1 cellular context compared by ENCODE assay signal in the genomic region with DNA sequence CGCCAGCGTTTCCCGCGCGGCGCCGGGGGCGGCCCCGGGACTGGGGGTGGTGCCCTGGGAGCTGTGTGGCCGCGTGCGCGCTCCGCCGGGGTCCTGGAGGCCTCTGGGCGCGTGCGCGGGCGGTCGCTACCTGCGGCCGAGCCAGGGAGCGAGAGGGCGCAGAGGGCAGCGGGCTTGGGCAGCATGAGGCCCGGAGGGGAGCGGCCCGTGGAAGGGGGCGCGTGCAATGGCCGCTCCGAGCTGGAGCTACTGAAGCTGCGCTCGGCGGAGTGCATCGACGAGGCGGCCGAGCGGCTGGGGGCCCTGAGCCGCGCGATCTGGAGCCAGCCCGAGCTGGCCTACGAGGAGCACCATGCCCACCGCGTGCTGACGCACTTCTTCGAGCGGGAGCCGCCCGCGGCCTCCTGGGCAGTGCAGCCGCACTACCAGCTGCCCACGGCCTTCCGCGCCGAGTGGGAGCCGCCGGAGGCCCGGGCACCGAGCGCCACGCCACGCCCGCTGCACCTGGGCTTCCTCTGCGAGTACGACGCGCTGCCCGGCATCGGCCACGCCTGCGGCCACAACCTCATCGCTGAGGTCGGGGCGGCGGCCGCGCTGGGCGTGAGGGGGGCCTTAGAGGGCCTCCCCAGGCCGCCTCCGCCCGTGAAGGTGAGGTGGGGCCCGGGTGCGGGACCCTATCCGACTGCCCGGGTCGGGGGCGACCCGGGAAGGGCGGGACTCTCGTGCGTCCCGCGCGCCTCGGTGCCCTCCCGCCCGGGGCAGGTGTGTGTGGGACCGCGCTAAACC.
TF ChIP-seq lines count a peak whose summit lies in the region.

A gene with protein sequence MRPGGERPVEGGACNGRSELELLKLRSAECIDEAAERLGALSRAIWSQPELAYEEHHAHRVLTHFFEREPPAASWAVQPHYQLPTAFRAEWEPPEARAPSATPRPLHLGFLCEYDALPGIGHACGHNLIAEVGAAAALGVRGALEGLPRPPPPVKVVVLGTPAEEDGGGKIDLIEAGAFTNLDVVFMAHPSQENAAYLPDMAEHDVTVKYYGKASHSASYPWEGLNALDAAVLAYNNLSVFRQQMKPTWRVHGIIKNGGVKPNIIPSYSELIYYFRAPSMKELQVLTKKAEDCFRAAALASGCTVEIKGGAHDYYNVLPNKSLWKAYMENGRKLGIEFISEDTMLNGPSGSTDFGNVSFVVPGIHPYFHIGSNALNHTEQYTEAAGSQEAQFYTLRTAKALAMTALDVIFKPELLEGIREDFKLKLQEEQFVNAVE (plus strand): TSS at position 94 of the 786 bp plus-strand sequence. CDS start 90 bp downstream, at position 184.

TF ChIP-seq in HepG2, 621 proteins besides CTCF, POLR2A, EP300 and RAD21 (continued from another document and continues in another):
- TF ChIP-seq, protein P1, sequence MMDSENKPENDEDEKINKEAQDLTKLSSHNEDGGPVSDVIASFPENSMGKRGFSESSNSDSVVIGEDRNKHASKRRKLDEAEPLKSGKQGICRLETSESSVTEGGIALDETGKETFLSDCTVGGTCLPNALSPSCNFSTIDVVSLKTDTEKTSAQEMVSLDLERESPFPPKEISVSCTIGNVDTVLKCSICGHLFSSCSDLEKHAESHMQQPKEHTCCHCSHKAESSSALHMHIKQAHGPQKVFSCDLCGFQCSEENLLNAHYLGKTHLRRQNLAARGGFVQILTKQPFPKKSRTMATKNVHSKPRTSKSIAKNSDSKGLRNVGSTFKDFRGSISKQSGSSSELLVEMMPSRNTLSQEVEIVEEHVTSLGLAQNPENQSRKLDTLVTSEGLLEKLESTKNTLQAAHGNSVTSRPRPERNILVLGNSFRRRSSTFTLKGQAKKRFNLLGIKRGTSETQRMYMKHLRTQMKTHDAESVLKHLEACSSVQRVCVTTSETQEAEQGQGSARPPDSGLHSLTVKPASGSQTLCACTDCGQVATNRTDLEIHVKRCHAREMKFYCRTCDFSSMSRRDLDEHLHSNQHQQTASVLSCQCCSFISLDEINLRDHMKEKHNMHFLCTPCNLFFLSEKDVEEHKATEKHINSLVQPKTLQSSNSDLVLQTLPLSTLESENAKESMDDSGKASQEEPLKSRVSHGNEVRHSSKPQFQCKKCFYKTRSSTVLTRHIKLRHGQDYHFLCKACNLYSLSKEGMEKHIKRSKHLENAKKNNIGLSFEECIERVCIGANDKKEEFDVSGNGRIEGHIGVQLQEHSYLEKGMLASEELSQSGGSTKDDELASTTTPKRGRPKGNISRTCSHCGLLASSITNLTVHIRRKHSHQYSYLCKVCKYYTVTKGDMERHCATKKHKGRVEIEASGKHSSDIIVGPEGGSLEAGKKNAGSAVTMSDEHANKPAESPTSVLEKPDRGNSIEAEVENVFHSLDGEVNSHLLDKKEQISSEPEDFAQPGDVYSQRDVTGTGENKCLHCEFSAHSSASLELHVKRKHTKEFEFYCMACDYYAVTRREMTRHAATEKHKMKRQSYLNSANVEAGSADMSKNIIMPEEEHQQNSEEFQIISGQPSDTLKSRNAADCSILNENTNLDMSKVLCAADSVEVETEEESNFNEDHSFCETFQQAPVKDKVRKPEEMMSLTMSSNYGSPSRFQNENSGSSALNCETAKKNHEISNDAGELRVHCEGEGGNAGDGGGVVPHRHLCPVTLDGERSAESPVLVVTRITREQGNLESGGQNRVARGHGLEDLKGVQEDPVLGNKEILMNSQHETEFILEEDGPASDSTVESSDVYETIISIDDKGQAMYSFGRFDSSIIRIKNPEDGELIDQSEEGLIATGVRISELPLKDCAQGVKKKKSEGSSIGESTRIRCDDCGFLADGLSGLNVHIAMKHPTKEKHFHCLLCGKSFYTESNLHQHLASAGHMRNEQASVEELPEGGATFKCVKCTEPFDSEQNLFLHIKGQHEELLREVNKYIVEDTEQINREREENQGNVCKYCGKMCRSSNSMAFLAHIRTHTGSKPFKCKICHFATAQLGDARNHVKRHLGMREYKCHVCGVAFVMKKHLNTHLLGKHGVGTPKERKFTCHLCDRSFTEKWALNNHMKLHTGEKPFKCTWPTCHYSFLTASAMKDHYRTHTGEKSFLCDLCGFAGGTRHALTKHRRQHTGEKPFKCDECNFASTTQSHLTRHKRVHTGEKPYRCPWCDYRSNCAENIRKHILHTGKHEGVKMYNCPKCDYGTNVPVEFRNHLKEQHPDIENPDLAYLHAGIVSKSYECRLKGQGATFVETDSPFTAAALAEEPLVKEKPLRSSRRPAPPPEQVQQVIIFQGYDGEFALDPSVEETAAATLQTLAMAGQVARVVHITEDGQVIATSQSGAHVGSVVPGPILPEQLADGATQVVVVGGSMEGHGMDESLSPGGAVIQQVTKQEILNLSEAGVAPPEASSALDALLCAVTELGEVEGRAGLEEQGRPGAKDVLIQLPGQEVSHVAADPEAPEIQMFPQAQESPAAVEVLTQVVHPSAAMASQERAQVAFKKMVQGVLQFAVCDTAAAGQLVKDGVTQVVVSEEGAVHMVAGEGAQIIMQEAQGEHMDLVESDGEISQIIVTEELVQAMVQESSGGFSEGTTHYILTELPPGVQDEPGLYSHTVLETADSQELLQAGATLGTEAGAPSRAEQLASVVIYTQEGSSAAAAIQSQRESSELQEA (CRISPR knock-in tag; IDR thresholded peaks at IDR 0.05; ENCODE audit: not compliant biosample characterization), result peak; percentile 95
- no peak for TF ChIP-seq ZNF614 (CRISPR knock-in tag; IDR thresholded peaks at IDR 0.05; ENCODE audit: borderline replicate concordance)
- TF ChIP-seq LCORL (IDR thresholded peaks at IDR 0.05), result no peak
- TF ChIP-seq LCORL (CRISPR knock-in tag; IDR thresholded peaks at IDR 0.05), result peak; percentile 43; the same call in 1 of the 2 replicates
- peak; percentile 58; the same call in 1 of the 2 replicates for TF ChIP-seq ZNF333 (CRISPR knock-in tag; IDR thresholded peaks at IDR 0.05; ENCODE audit: borderline replicate concordance)
- TF ChIP-seq, protein P2, sequence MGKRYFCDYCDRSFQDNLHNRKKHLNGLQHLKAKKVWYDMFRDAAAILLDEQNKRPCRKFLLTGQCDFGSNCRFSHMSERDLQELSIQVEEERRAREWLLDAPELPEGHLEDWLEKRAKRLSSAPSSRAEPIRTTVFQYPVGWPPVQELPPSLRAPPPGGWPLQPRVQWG (CRISPR knock-in tag; IDR thresholded peaks at IDR 0.05; ENCODE audit: borderline replicate concordance, low read depth), result no peak
- TF ChIP-seq, protein P3, sequence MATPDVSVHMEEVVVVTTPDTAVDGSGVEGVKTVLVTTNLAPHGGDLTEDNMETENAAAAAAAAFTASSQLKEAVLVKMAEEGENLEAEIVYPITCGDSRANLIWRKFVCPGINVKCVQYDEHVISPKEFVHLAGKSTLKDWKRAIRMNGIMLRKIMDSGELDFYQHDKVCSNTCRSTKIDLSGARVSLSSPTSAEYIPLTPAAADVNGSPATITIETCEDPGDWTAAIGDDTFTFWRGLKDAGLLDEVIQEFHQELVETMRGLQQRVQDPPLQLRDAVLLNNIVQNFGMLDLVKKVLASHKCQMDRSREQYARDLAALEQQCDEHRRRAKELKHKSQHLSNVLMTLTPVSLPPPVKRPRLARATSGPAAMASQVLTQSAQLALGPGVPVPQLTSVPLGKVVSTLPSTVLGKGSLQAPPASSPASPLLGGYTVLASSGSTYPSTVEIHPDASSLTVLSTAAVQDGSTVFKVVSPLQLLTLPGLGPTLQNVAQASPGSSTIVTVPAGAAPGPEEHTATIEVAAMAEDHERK (CRISPR knock-in tag; IDR thresholded peaks at IDR 0.05; ENCODE audit: low read depth), result no peak
- no peak for TF ChIP-seq SOX6 (IDR thresholded peaks at IDR 0.05)
- TF ChIP-seq SOX6 (CRISPR knock-in tag; IDR thresholded peaks at IDR 0.05), result no peak; the same call in 1 of the 2 replicates
- TF ChIP-seq, protein P4, sequence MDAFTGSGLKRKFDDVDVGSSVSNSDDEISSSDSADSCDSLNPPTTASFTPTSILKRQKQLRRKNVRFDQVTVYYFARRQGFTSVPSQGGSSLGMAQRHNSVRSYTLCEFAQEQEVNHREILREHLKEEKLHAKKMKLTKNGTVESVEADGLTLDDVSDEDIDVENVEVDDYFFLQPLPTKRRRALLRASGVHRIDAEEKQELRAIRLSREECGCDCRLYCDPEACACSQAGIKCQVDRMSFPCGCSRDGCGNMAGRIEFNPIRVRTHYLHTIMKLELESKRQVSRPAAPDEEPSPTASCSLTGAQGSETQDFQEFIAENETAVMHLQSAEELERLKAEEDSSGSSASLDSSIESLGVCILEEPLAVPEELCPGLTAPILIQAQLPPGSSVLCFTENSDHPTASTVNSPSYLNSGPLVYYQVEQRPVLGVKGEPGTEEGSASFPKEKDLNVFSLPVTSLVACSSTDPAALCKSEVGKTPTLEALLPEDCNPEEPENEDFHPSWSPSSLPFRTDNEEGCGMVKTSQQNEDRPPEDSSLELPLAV (CRISPR knock-in tag; conservative IDR thresholded peaks at IDR 0.05; ENCODE audit: low read depth), result no peak
- TF ChIP-seq, protein P5, sequence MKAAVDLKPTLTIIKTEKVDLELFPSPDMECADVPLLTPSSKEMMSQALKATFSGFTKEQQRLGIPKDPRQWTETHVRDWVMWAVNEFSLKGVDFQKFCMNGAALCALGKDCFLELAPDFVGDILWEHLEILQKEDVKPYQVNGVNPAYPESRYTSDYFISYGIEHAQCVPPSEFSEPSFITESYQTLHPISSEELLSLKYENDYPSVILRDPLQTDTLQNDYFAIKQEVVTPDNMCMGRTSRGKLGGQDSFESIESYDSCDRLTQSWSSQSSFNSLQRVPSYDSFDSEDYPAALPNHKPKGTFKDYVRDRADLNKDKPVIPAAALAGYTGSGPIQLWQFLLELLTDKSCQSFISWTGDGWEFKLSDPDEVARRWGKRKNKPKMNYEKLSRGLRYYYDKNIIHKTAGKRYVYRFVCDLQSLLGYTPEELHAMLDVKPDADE (CRISPR knock-in tag; IDR thresholded peaks at IDR 0.05), result no peak
- TF ChIP-seq PCBP2 (optimal IDR thresholded peaks at IDR 0.05; ENCODE audit: low read depth, low read length, poor library complexity, severe bottlenecking), result no peak
- TF ChIP-seq ZNF549 (CRISPR knock-in tag; IDR thresholded peaks at IDR 0.05), result no peak
- no peak for TF ChIP-seq FOXA3 (CRISPR knock-in tag; IDR thresholded peaks at IDR 0.05)
- no peak for TF ChIP-seq SSRP1 (CRISPR knock-in tag; IDR thresholded peaks at IDR 0.05)
- TF ChIP-seq, protein P6, sequence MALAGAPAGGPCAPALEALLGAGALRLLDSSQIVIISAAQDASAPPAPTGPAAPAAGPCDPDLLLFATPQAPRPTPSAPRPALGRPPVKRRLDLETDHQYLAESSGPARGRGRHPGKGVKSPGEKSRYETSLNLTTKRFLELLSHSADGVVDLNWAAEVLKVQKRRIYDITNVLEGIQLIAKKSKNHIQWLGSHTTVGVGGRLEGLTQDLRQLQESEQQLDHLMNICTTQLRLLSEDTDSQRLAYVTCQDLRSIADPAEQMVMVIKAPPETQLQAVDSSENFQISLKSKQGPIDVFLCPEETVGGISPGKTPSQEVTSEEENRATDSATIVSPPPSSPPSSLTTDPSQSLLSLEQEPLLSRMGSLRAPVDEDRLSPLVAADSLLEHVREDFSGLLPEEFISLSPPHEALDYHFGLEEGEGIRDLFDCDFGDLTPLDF (CRISPR knock-in tag; IDR thresholded peaks at IDR 0.05), result peak; percentile 81; the same call in 1 of the 2 replicates
- TF ChIP-seq, protein P7, sequence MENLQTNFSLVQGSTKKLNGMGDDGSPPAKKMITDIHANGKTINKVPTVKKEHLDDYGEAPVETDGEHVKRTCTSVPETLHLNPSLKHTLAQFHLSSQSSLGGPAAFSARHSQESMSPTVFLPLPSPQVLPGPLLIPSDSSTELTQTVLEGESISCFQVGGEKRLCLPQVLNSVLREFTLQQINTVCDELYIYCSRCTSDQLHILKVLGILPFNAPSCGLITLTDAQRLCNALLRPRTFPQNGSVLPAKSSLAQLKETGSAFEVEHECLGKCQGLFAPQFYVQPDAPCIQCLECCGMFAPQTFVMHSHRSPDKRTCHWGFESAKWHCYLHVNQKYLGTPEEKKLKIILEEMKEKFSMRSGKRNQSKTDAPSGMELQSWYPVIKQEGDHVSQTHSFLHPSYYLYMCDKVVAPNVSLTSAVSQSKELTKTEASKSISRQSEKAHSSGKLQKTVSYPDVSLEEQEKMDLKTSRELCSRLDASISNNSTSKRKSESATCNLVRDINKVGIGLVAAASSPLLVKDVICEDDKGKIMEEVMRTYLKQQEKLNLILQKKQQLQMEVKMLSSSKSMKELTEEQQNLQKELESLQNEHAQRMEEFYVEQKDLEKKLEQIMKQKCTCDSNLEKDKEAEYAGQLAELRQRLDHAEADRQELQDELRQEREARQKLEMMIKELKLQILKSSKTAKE (CRISPR knock-in tag; IDR thresholded peaks at IDR 0.05; ENCODE audit: borderline replicate concordance), result 0 out of 2 replicates have a peak, but pooled peaks have one; percentile 30
- TF ChIP-seq ZNF557 (CRISPR knock-in tag; IDR thresholded peaks at IDR 0.05), result no peak
- no peak for TF ChIP-seq HCFC1 (IDR thresholded peaks at IDR 0.05; ENCODE audit: low read depth, low read length)
- peak; percentile 84; the same call in 1 of the 2 replicates for TF ChIP-seq ZNF83 (CRISPR knock-in tag; IDR thresholded peaks at IDR 0.05; ENCODE audit: borderline replicate concordance)
- TF ChIP-seq, protein P8, sequence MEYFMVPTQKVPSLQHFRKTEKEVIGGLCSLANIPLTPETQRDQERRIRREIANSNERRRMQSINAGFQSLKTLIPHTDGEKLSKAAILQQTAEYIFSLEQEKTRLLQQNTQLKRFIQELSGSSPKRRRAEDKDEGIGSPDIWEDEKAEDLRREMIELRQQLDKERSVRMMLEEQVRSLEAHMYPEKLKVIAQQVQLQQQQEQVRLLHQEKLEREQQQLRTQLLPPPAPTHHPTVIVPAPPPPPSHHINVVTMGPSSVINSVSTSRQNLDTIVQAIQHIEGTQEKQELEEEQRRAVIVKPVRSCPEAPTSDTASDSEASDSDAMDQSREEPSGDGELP (IDR thresholded peaks at IDR 0.05; ENCODE audit: borderline replicate concordance, low read depth), result no peak
- TF ChIP-seq HNRNPL (IDR thresholded peaks at IDR 0.05; ENCODE audit: low read depth, low read length), result peak; percentile 71; the same call in 1 of the 2 replicates
- TF ChIP-seq, protein P9, sequence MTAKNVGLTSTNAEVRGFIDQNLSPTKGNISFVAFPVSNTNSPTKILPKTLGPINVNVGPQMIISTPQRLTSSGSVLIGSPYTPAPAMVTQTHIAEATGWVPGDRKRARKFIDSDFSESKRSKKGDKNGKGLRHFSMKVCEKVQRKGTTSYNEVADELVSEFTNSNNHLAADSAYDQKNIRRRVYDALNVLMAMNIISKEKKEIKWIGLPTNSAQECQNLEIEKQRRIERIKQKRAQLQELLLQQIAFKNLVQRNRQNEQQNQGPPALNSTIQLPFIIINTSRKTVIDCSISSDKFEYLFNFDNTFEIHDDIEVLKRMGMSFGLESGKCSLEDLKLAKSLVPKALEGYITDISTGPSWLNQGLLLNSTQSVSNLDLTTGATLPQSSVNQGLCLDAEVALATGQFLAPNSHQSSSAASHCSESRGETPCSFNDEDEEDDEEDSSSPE (CRISPR knock-in tag; IDR thresholded peaks at IDR 0.05), result peak; percentile 79
- TF ChIP-seq, protein P10, sequence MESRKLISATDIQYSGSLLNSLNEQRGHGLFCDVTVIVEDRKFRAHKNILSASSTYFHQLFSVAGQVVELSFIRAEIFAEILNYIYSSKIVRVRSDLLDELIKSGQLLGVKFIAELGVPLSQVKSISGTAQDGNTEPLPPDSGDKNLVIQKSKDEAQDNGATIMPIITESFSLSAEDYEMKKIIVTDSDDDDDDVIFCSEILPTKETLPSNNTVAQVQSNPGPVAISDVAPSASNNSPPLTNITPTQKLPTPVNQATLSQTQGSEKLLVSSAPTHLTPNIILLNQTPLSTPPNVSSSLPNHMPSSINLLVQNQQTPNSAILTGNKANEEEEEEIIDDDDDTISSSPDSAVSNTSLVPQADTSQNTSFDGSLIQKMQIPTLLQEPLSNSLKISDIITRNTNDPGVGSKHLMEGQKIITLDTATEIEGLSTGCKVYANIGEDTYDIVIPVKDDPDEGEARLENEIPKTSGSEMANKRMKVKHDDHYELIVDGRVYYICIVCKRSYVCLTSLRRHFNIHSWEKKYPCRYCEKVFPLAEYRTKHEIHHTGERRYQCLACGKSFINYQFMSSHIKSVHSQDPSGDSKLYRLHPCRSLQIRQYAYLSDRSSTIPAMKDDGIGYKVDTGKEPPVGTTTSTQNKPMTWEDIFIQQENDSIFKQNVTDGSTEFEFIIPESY (CRISPR knock-in tag; IDR thresholded peaks at IDR 0.05), result no peak
- TF ChIP-seq SP140L (CRISPR knock-in tag; IDR thresholded peaks at IDR 0.05; ENCODE audit: borderline replicate concordance), result no peak
- no peak for TF ChIP-seq RELA (CRISPR knock-in tag; IDR thresholded peaks at IDR 0.05)
- peak; percentile 77; the same call in 1 of the 2 replicates for TF ChIP-seq ZFYVE20 (CRISPR knock-in tag; IDR thresholded peaks at IDR 0.05; ENCODE audit: borderline replicate concordance, low read depth)
